Comparison of ENCODE assay signal across 2 cellular contexts in the genomic region with DNA sequence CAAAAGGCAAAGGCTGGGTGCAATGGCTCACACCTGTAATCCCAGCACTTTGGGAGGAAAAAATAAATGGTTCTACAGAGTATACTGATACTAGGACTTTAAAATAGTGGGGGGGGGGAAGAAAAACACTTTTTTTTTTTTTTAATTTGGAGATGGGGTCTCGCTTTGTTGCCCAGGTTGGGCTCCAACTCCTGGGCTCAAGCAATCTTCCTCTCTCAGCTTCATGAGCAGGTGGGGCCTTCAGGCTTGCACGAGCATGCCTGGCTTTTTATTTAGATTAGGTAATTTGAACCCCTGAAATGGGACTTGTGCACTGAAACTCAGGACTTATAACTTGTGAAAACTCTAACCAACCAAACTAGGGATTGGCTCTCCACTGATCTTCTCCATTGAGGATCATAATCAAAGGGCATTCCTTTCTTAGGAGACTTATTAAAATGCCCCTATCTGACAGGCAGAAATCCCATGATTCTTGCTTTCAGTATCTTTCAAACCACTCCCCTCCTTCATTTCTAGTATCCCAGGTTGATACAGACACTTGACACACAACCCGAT.
A peak's percentile ranks its signal among the peaks of the same experiment; 100 is the strongest.
TF ChIP-seq lines count a peak whose summit lies in the region.

No MANE protein-coding gene starts in this region.

TF ChIP-seq in HEK293, 187 proteins besides CTCF, POLR2A, EP300 and RAD21 (continued from another document and continues in another):
- peak; percentile 49; the same call in 1 of the 2 replicates for TF ChIP-seq PRDM10 (tag by site-specific recombination; IDR thresholded peaks at IDR 0.05)
- peak; percentile 82 for TF ChIP-seq ZNF121 (tag by site-specific recombination; IDR thresholded peaks at IDR 0.05)
- 0 out of 2 replicates have a peak, but pooled peaks have one; percentile 51 for TF ChIP-seq ZNF596 (tag by site-specific recombination; IDR thresholded peaks at IDR 0.05)
- TF ChIP-seq, protein P1, sequence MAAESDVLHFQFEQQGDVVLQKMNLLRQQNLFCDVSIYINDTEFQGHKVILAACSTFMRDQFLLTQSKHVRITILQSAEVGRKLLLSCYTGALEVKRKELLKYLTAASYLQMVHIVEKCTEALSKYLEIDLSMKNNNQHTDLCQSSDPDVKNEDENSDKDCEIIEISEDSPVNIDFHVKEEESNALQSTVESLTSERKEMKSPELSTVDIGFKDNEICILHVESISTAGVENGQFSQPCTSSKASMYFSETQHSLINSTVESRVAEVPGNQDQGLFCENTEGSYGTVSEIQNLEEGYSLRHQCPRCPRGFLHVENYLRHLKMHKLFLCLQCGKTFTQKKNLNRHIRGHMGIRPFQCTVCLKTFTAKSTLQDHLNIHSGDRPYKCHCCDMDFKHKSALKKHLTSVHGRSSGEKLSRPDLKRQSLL (tag by site-specific recombination; IDR thresholded peaks at IDR 0.05), result peak; percentile 32; the same call in 1 of the 2 replicates
- TF ChIP-seq ZBTB17 (tag by site-specific recombination; IDR thresholded peaks at IDR 0.05), result peak; percentile 70
- TF ChIP-seq IKZF3 (tag by site-specific recombination; IDR thresholded peaks at IDR 0.05), result peak; percentile 66; the same call in 1 of the 2 replicates
- TF ChIP-seq ZNF335 (tag by site-specific recombination; conservative IDR thresholded peaks at IDR 0.05), result 0 out of 2 replicates have a peak, but pooled peaks have one; percentile 17
- 0 out of 2 replicates have a peak, but pooled peaks have one; percentile 16 for TF ChIP-seq ZNF558 (tag by site-specific recombination; IDR thresholded peaks at IDR 0.05)
- no peak for TF ChIP-seq HIC1 (tag by site-specific recombination; IDR thresholded peaks at IDR 0.05)
- TF ChIP-seq ZBTB10 (tag by site-specific recombination; IDR thresholded peaks at IDR 0.05), result no peak
- no peak for TF ChIP-seq ZSCAN23 (tag by site-specific recombination; IDR thresholded peaks at IDR 0.05)
- TF ChIP-seq SCRT1 (tag by site-specific recombination; IDR thresholded peaks at IDR 0.05; ENCODE audit: borderline replicate concordance), result 0 out of 2 replicates have a peak, but pooled peaks have one; percentile 7
- TF ChIP-seq MZF1 (tag by site-specific recombination; IDR thresholded peaks at IDR 0.05; ENCODE audit: borderline replicate concordance), result peak; percentile 50
- TF ChIP-seq ZNF416 (tag by site-specific recombination; IDR thresholded peaks at IDR 0.05), result no peak

TF ChIP-seq in HEK293T, 16 proteins besides CTCF, POLR2A, EP300 and RAD21 (continued from another document):
- TF ChIP-seq PKNOX1 (IDR thresholded peaks at IDR 0.05) (no peak), TARDBP (IDR thresholded peaks at IDR 0.05) (no peak), L3MBTL2 (conservative IDR thresholded peaks at IDR 0.05) (no peak)
